Comparison of ENCODE assay signal across 8 cellular contexts in genomic region chr3:43287514-43287913, GRCh38. TPM values are rescaled to one million over a fixed set of nuclear protein-coding genes. Genes with fewer than 3 reads are reported as not detected.
DNase-seq lines count a peak whose midpoint lies in the region; ATAC-seq, FAIRE-seq and TF ChIP-seq lines count a peak whose summit lies in the region.

No MANE protein-coding gene starts in this region.

- TF ChIP-seq RAD21 in A549 (conservative IDR thresholded peaks at IDR 0.05 in 1 of 2, IDR thresholded peaks at IDR 0.05 in 1 of 2): no peak

- peak overlapping the region; percentile 90 for H3K4me3 ChIP-seq in A549
- peak overlapping the region; percentile 64 for H3K4me3 ChIP-seq in HFF-Myc (replicated peaks; ENCODE audit: low read depth, low read length)
- peak overlapping the region; percentile 71 for H3K4me3 ChIP-seq in brain microvascular endothelial cell (ENCODE audit: low read depth, low read length)
- peak overlapping the region; percentile 65 for H3K4me3 ChIP-seq in mesodermal cell (ENCODE audit: extremely low read depth, insufficient read depth, low read length, poor library complexity, severe bottlenecking)

- WGBS in A549 (ENCODE audit: missing lambda C conversion rate): 47% methylated on average over 4 of the region's 4 CpGs
- WGBS in mesodermal cell (ENCODE audit: insufficient coverage in 2 of 2), 2 experiments: no CpG with 5 or more reads among the region's 4 CpGs

- DNase-seq in A549 (ENCODE audit: low read depth in 1 of 2, low spot score in 1 of 2): no peak
- DNase-seq in HFF-Myc (ENCODE audit: extremely low read depth, low read depth): no peak
- DNase-seq in brain microvascular endothelial cell: no peak
- no peak for DNase-seq in NCI-H1930 (lab: John Stamatoyannopoulos, UW)
- DNase-seq in NCI-H2029 (lab: John Stamatoyannopoulos, UW): no peak
- no peak for DNase-seq in omental fat pad (ENCODE audit: low spot score)
- no peak for DNase-seq in stimulated activated CD4-positive, alpha-beta T cell treated with anti-CD3 and anti-CD28 coated beads, Interleukin-2, amount 100 ng/mL, for 48 hours

- no peak for TF ChIP-seq EP300 in A549 (IDR thresholded peaks at IDR 0.05)

- TF ChIP-seq CTCF in A549 (IDR thresholded peaks at IDR 0.05) (no peak), HFF-Myc (IDR thresholded peaks at IDR 0.05; ENCODE audit: low read depth, low read length, missing control alignments) (no peak), brain microvascular endothelial cell (IDR thresholded peaks at IDR 0.05; ENCODE audit: low read depth, low read length, missing control alignments) (no peak), omental fat pad (IDR thresholded peaks at IDR 0.05) (no peak)

- no peak for TF ChIP-seq POLR2A in A549 (IDR thresholded peaks at IDR 0.05; ENCODE audit: low read length)

- in situ Hi-C loops in brain microvascular endothelial cell (cut with HindIII; ENCODE audit: low pct_ligation_motif_present, low sequenced_read_pairs): no loop called here

- CTCF ChIA-PET in A549 (lab: Yijun Ruan, JAX): no interaction called here

- peak overlapping the region; percentile 91 to 95; a peak in 3 of 6 replicates for H3K27ac ChIP-seq in A549
- peak overlapping the region; percentile 41 for H3K27ac ChIP-seq in brain microvascular endothelial cell
- H3K27ac ChIP-seq in mesodermal cell (ENCODE audit: low read depth, low read length, severe bottlenecking): no peak overlapping the region

- POLR2A ChIA-PET in A549 (lab: Yijun Ruan, JAX): no interaction called here

- H3K27me3 ChIP-seq in brain microvascular endothelial cell (replicated peaks): no peaks in the 10 kb centered on the region

- H3K9me3 ChIP-seq in A549: no peaks in the 10 kb centered on the region
- H3K9me3 ChIP-seq in mesodermal cell (ENCODE audit: control insufficient read depth, low read length): no peaks in the 10 kb centered on the region

- peak overlapping the region; percentile 97 for H3K4me2 ChIP-seq in A549

- ATAC-seq in A549: no peak
- ATAC-seq in omental fat pad (ENCODE audit: low FRiP score): no peak

- FAIRE-seq in A549 (lab: Jason Lieb, UNC): no peak

- H3K36me3 ChIP-seq in brain microvascular endothelial cell (replicated peaks) (no peaks in the 10 kb centered on the region), mesodermal cell (ENCODE audit: control insufficient read depth, insufficient read depth, low read length) (peaks cover 14% of the 10 kb centered on the region)

- H3K4me1 ChIP-seq in A549: peaks cover 20% of the 10 kb centered on the region
- H3K4me1 ChIP-seq in mesodermal cell (ENCODE audit: control insufficient read depth, insufficient read depth, low read length, poor library complexity, severe bottlenecking): peaks cover 10% of the 10 kb centered on the region

TF ChIP-seq in A549, 52 proteins besides CTCF, POLR2A, EP300 and RAD21:
- TF ChIP-seq MAZ (IDR thresholded peaks at IDR 0.05; ENCODE audit: borderline replicate concordance, low read depth, low read length): no peak
- no peak for TF ChIP-seq HDAC2 (IDR thresholded peaks at IDR 0.05)
- TF ChIP-seq ZNF302 (CRISPR knock-in tag; IDR thresholded peaks at IDR 0.05): no peak
- TF ChIP-seq BCL3 (IDR thresholded peaks at IDR 0.05): no peak
- no peak for TF ChIP-seq ATOH8 (CRISPR knock-in tag; IDR thresholded peaks at IDR 0.05; ENCODE audit: low read depth)
- no peak for TF ChIP-seq REST (IDR thresholded peaks at IDR 0.05)
- TF ChIP-seq SREBF2 (IDR thresholded peaks at IDR 0.05): no peak
- no peak for TF ChIP-seq ZSCAN20 (CRISPR knock-in tag; IDR thresholded peaks at IDR 0.05)
- no peak for TF ChIP-seq FOXS1 (CRISPR knock-in tag; IDR thresholded peaks at IDR 0.05)
- no peak for TF ChIP-seq BHLHE40 (IDR thresholded peaks at IDR 0.05; ENCODE audit: low read depth, low read length)
- TF ChIP-seq HES2 (IDR thresholded peaks at IDR 0.05): no peak
- TF ChIP-seq E2F6 (IDR thresholded peaks at IDR 0.05; ENCODE audit: borderline replicate concordance, low read depth): no peak

RNA-seq across cellular contexts. Expression of gene SNRK, which starts 1.2 kb away (rescaled TPM):
- polyA plus RNA-seq in A549 (2011; rRNA removed): 6.4 and 7.2 TPM in 2 replicates
- polyA plus RNA-seq in A549 (2012; cell fraction: cytosol; rRNA removed): 1.6 and 2.1 TPM in 2 replicates
- polyA plus RNA-seq in A549 (2012; cell fraction: nucleus; rRNA removed): 3.6 and 4.1 TPM in 2 replicates
- 3.3 to 3.6 TPM (median 3.5 TPM) in 3 replicates for polyA plus RNA-seq in A549 (2017; fragmentation: RNase III; extraction: RNeasy Plus Mini Kit Qiagen cat#74134 plus additional on column Dnase treatment)
- 17.8 and 19.2 TPM in 2 replicates for polyA minus RNA-seq in A549 (2011; rRNA and poly(A)+ RNA removed)
- 24.4 TPM for polyA plus RNA-seq in mesodermal cell (2013, experiment 1 of 2)
- polyA plus RNA-seq in mesodermal cell (2013, experiment 2 of 2): 19.1 TPM
- 10 to 100 TPM; 41.9 to 96.0 (median 61.1) TPM for total RNA-seq in omental fat pad
